In genomic region chr9:133990366-133991210, GRCh38 we compare ENCODE assay signal across 8 cellular contexts. TPM values are rescaled to one million over a fixed set of nuclear protein-coding genes. Genes with fewer than 3 reads are reported as not detected.
DNase-seq lines count a peak whose midpoint lies in the region; ATAC-seq and TF ChIP-seq lines count a peak whose summit lies in the region.

No MANE protein-coding gene starts in this region.

- H4K8ac ChIP-seq in neuronal stem cell (ENCODE audit: low read depth, low read length) = no peak overlapping the region

- H2BK12ac ChIP-seq in neuronal stem cell (ENCODE audit: low read length) = peak overlapping the region; percentile 36

- no peak overlapping the region for H3K27ac Mint-ChIP-seq in activated T-cell treated with anti-CD3 and anti-CD28 coated beads, Interleukin-2, amount 50 U/mL, for 72 hours

- no peaks in the 10 kb centered on the region for H3K36me3 Mint-ChIP-seq in activated T-cell treated with anti-CD3 and anti-CD28 coated beads, Interleukin-2, amount 50 U/mL, for 72 hours (ENCODE audit: insufficient read depth in 2 of 2)

- no peak for ATAC-seq in activated T-cell treated with anti-CD3 and anti-CD28 coated beads, Interleukin-2, amount 50 U/mL, for 72 hours (replicated peaks in 1 of 2)
- peak; percentile 15 for ATAC-seq in foreskin keratinocyte

- DNase-seq in activated T-cell treated with anti-CD3 and anti-CD28 coated beads, Interleukin-2, amount 50 U/mL, for 72 hours = no peak
- DNase-seq in activated T-cell treated with anti-CD3 and anti-CD28 coated beads for 4 hours (no peak), T1000 (lab: John Stamatoyannopoulos, UW) (peak; percentile 48), foreskin keratinocyte (peak; percentile 20 to 50), neuronal stem cell (ENCODE audit: low spot score) (peak; percentile 77), NCI-H510A (lab: John Stamatoyannopoulos, UW) (no peak), epidermal melanocyte (ENCODE audit: insufficient read length, low spot score) (no peak)
- DNase-seq in NK-92 treated with Interleukin-12 subunit alpha and Interleukin-12 subunit beta, amount 100 ng/mL, for 24 hours (lab: John Stamatoyannopoulos, UW) = no peak

- no peak overlapping the region for H4K91ac ChIP-seq in neuronal stem cell (ENCODE audit: low read depth, low read length, poor library complexity)

- peak overlapping the region; percentile 11 for H3K27ac ChIP-seq in foreskin keratinocyte
- H3K27ac ChIP-seq in neuronal stem cell (replicated peaks; ENCODE audit: low read length) = peak overlapping the region; percentile 62

- H3K4me1 ChIP-seq in foreskin keratinocyte (no peaks in the 10 kb centered on the region), neuronal stem cell (ENCODE audit: control insufficient read depth in 2 of 2, insufficient read depth in 1 of 2, low read depth in 1 of 2, low read length in 2 of 2) (peaks cover 25 to 28% of the 10 kb centered on the region in 2 donors)

- H2BK15ac ChIP-seq in neuronal stem cell (ENCODE audit: low read length) = peak overlapping the region; percentile 90

- peaks cover 22% of the 10 kb centered on the region for H3K79me1 ChIP-seq in neuronal stem cell (ENCODE audit: low read depth, low read length)

- no peaks in the 10 kb centered on the region for H3K9me3 Mint-ChIP-seq in activated T-cell treated with anti-CD3 and anti-CD28 coated beads, Interleukin-2, amount 50 U/mL, for 72 hours

- H3K27me3 Mint-ChIP-seq in activated T-cell treated with anti-CD3 and anti-CD28 coated beads, Interleukin-2, amount 50 U/mL, for 72 hours (ENCODE audit: low read depth) = peaks cover 17% of the 10 kb centered on the region

- peak overlapping the region; percentile 93 for H2BK5ac ChIP-seq in neuronal stem cell (ENCODE audit: low read length)

- H3K9me3 ChIP-seq in neuronal stem cell (replicated peaks in 1 of 2; ENCODE audit: control insufficient read depth in 2 of 2, insufficient read depth in 1 of 2, low read depth in 1 of 2, low read length in 2 of 2) = no peaks in the 10 kb centered on the region

- H2BK120ac ChIP-seq in neuronal stem cell (ENCODE audit: low read depth, low read length) = peak overlapping the region; percentile 16

- H3K14ac ChIP-seq in neuronal stem cell (ENCODE audit: low read length) = peak overlapping the region; percentile 15

- WGBS in neuronal stem cell (ENCODE audit: extremely low coverage in 2 of 2, insufficient read length in 2 of 2, insufficient replicate concordance in 1 of 2), 2 donors = no CpG with 5 or more reads among the region's 31 CpGs

- H3K23ac ChIP-seq in neuronal stem cell (ENCODE audit: low read depth, low read length, poor library complexity) = peak overlapping the region; percentile 81

- peak overlapping the region; percentile 19 to 62 for H3K4me3 Mint-ChIP-seq in activated T-cell treated with anti-CD3 and anti-CD28 coated beads, Interleukin-2, amount 50 U/mL, for 72 hours

- H3K27me3 ChIP-seq in foreskin keratinocyte (no peaks in the 10 kb centered on the region), neuronal stem cell (ENCODE audit: control insufficient read depth in 3 of 3, insufficient read depth in 3 of 3, low read depth in 1 of 3, low read length in 3 of 3) (no peaks in the 10 kb centered on the region)

- TF ChIP-seq CTCF in foreskin keratinocyte (conservative IDR thresholded peaks at IDR 0.05) = no peak

- peak overlapping the region; percentile 98 for H3K18ac ChIP-seq in neuronal stem cell (ENCODE audit: low read length)

- peaks cover 3 to 22% of the 10 kb centered on the region in 2 donors for H3K36me3 ChIP-seq in neuronal stem cell (replicated peaks in 1 of 2; ENCODE audit: control insufficient read depth in 2 of 2, insufficient read depth in 2 of 2, low read length in 2 of 2)

- H2AFZ ChIP-seq in neuronal stem cell (ENCODE audit: low read length) = peak overlapping the region; percentile 14

- H2AK5ac ChIP-seq in neuronal stem cell (ENCODE audit: low read depth, low read length) = peak overlapping the region; percentile 67

- peak overlapping the region; percentile 84 for H3K4me2 ChIP-seq in neuronal stem cell (ENCODE audit: insufficient read depth, low read length, poor library complexity, severe bottlenecking)

- H3K9ac ChIP-seq in neuronal stem cell (ENCODE audit: low read depth, low read length, poor library complexity) = peak overlapping the region; percentile 94

- no peaks in the 10 kb centered on the region for H3K4me1 Mint-ChIP-seq in activated T-cell treated with anti-CD3 and anti-CD28 coated beads, Interleukin-2, amount 50 U/mL, for 72 hours (ENCODE audit: low read depth)

- no peak overlapping the region for H3K4ac ChIP-seq in neuronal stem cell (ENCODE audit: low read length)

- H3K4me3 ChIP-seq in neuronal stem cell (ENCODE audit: low read length in 2 of 2) = peak overlapping the region; percentile 92 to 97

RNA-seq across cellular contexts. Expression of gene VAV2, which starts 1.5 kb away (rescaled TPM):
- total RNA-seq in activated T-cell treated with anti-CD3 and anti-CD28 coated beads, Interleukin-2, amount 50 U/mL, for 72 hours = 1 to 10 TPM; 4.6 to 5.1 TPM
- total RNA-seq in foreskin keratinocyte = 31.8 and 45.1 TPM in 2 replicates
- polyA plus RNA-seq in foreskin keratinocyte = 19.4 and 24.1 TPM in 2 replicates
- 18.5 TPM for polyA plus RNA-seq in neuronal stem cell (2013, experiment 1 of 2)
- 18.8 TPM for polyA plus RNA-seq in neuronal stem cell (2013, experiment 2 of 2)

RNA-seq across cellular contexts. Expression of gene BRD3OS, which starts 34.7 kb away (rescaled TPM):
- total RNA-seq in activated T-cell treated with anti-CD3 and anti-CD28 coated beads, Interleukin-2, amount 50 U/mL, for 72 hours = 10 to 100 TPM in 1 of 2 donors, 1 to 10 TPM in 1; 6.3 to 10.3 TPM
- 15.7 and 17.0 TPM in 2 replicates for total RNA-seq in foreskin keratinocyte
- 12.0 and 13.7 TPM in 2 replicates for polyA plus RNA-seq in foreskin keratinocyte
- 33.0 TPM for polyA plus RNA-seq in neuronal stem cell (2013, experiment 1 of 2)
- 33.5 TPM for polyA plus RNA-seq in neuronal stem cell (2013, experiment 2 of 2)

Comparison
In these comparisons a context has a peak if more than half of its experiments do, and no peak if none do; other contexts are left out.
1. DNase-seq: peak in T1000 (single experiment), foreskin keratinocyte (2 of 2) and neuronal stem cell (single experiment); none in activated T-cell treated with anti-CD3 and anti-CD28 coated beads, Interleukin-2, amount 50 U/mL, for 72 hours (0 of 2), activated T-cell treated with anti-CD3 and anti-CD28 coated beads for 4 hours (single experiment), NK-92 treated with Interleukin-12 subunit alpha and Interleukin-12 subunit beta, amount 100 ng/mL, for 24 hours (single experiment), NCI-H510A (single experiment) and epidermal melanocyte (single experiment).